8 cellular contexts compared by ENCODE assay signal in genomic region chr2:85585781-85586105, GRCh38. TPM values are rescaled to one million over a fixed set of nuclear protein-coding genes. Genes with fewer than 3 reads are reported as not detected.
DNase-seq lines count a peak whose midpoint lies in the region; ATAC-seq, FAIRE-seq and TF ChIP-seq lines count a peak whose summit lies in the region.

No MANE protein-coding gene starts in this region.

- H3K27me3 Mint-ChIP-seq in activated CD8-positive, alpha-beta memory T cell treated with anti-CD3 and anti-CD28 coated beads, Interleukin-2, amount 10 ng/mL, durations not matched to agents 7 days and 5 days: no peaks in the 10 kb centered on the region
- H3K27me3 Mint-ChIP-seq in activated CD4-positive, alpha-beta memory T cell treated with anti-CD3 and anti-CD28 coated beads for 36 hours: no peaks in the 10 kb centered on the region

- WGBS in suprapubic skin: 48% methylated on average over 1 of the region's 1 CpG

- no peak for ATAC-seq in activated CD8-positive, alpha-beta memory T cell treated with anti-CD3 and anti-CD28 coated beads, Interleukin-2, amount 10 ng/mL, durations not matched to agents 7 days and 5 days
- no peak for ATAC-seq in GM21825 (IDR thresholded peaks at IDR 0.05; ENCODE audit: unreplicated experiment)

- H3K4me1 Mint-ChIP-seq in activated CD8-positive, alpha-beta memory T cell treated with anti-CD3 and anti-CD28 coated beads, Interleukin-2, amount 10 ng/mL, durations not matched to agents 7 days and 5 days: peaks cover 43% of the 10 kb centered on the region
- peaks cover 33% of the 10 kb centered on the region for H3K4me1 Mint-ChIP-seq in activated CD4-positive, alpha-beta memory T cell treated with anti-CD3 and anti-CD28 coated beads for 36 hours (ENCODE audit: low read depth)

- no peak for TF ChIP-seq EP300 in suprapubic skin (IDR thresholded peaks at IDR 0.05)

- no peaks in the 10 kb centered on the region for H3K9me3 Mint-ChIP-seq in activated CD8-positive, alpha-beta memory T cell treated with anti-CD3 and anti-CD28 coated beads, Interleukin-2, amount 10 ng/mL, durations not matched to agents 7 days and 5 days (ENCODE audit: low read depth)
- no peaks in the 10 kb centered on the region for H3K9me3 Mint-ChIP-seq in activated CD4-positive, alpha-beta memory T cell treated with anti-CD3 and anti-CD28 coated beads for 36 hours

- H3K27me3 ChIP-seq in suprapubic skin (no peaks in the 10 kb centered on the region), A673 (replicated peaks; ENCODE audit: insufficient read depth, low read depth, low read length, poor library complexity) (no peaks in the 10 kb centered on the region)

- TF ChIP-seq CTCF in kidney (IDR thresholded peaks at IDR 0.05; ENCODE audit: borderline replicate concordance, extremely low read depth, insufficient read depth) (no peak), suprapubic skin (IDR thresholded peaks at IDR 0.05) (no peak), A673 (conservative IDR thresholded peaks at IDR 0.05; ENCODE audit: low read depth, low read length) (no peak)

- H3K4me1 ChIP-seq in kidney (ENCODE audit: control insufficient read depth in 1 of 2, insufficient read depth in 1 of 2, low read depth in 1 of 2, low read length in 2 of 2): peaks cover 0 to 26% of the 10 kb centered on the region in 2 donors
- peaks cover 68% of the 10 kb centered on the region for H3K4me1 ChIP-seq in suprapubic skin
- peaks cover 24% of the 10 kb centered on the region for H3K4me1 ChIP-seq in A673 (ENCODE audit: insufficient read depth, low read length, poor library complexity, severe bottlenecking)

- BruUV-seq in A673 (replicated peaks; lab: Mats Ljungman, UMichigan): no TSS peak

- peak overlapping the region in 1 of 2 donors; percentile 74 for H3K4me3 ChIP-seq in kidney (ENCODE audit: low read length in 2 of 2)
- H3K4me3 ChIP-seq in suprapubic skin: peak overlapping the region; percentile 64
- H3K4me3 ChIP-seq in A673 (ENCODE audit: low read depth, low read length, poor library complexity, severe bottlenecking): no peak overlapping the region

- no peak for TF ChIP-seq POLR2A in suprapubic skin (IDR thresholded peaks at IDR 0.05)

- CTCF ChIA-PET in activated CD8-positive, alpha-beta memory T cell treated with anti-CD3 and anti-CD28 coated beads, Interleukin-2, amount 10 ng/mL, durations not matched to agents 7 days and 5 days (lab: Charles Lee): interaction anchor here (0.7 to 1.1 kb wide), 2 partner anchors 10 to 20 kb away, joined by 3 to 4 read pairs; partner anchors contain the start of gene RNF181
- CTCF ChIA-PET in activated CD4-positive, alpha-beta memory T cell treated with anti-CD3 and anti-CD28 coated beads for 36 hours (lab: Charles Lee): interaction anchor here (2.6 kb wide), 1 partner anchor 10 kb away, joined by 10 read pairs; the partner anchor contains the start of gene RNF181
- CTCF ChIA-PET in A673 (lab: Charles Lee): no interaction called here

- intact Hi-C loops in activated CD4-positive, alpha-beta memory T cell treated with anti-CD3 and anti-CD28 coated beads for 36 hours (cut with micrococcal nuclease): loop anchor here (1.0 to 2.0 kb wide), 4 partner anchors 10 to 27 kb away; partner anchors contain the start of genes C2orf68, GGCX and RNF181
- intact Hi-C loops in kidney (cut with DNase I): no loop called here
- intact Hi-C loops in A673 (cut with micrococcal nuclease; ENCODE audit: unreplicated experiment): no loop called here

- no peak overlapping the region for H3K9ac ChIP-seq in kidney (ENCODE audit: low read length in 2 of 2)

- POLR2A ChIA-PET in activated CD4-positive, alpha-beta memory T cell treated with anti-CD3 and anti-CD28 coated beads for 36 hours (lab: Charles Lee): interaction anchor here (1.5 to 3.4 kb wide), 2 partner anchors 10 to 47 kb away, joined by 4 to 19 read pairs; partner anchors contain the start of genes MAT2A and RNF181
- POLR2A ChIA-PET in A673 (lab: Charles Lee; ENCODE audit: low non-redundant PET): no interaction called here

- H3K27ac Mint-ChIP-seq in activated CD8-positive, alpha-beta memory T cell treated with anti-CD3 and anti-CD28 coated beads, Interleukin-2, amount 10 ng/mL, durations not matched to agents 7 days and 5 days: peak overlapping the region; percentile 93
- peak overlapping the region; percentile 91 for H3K27ac Mint-ChIP-seq in activated CD4-positive, alpha-beta memory T cell treated with anti-CD3 and anti-CD28 coated beads for 36 hours

- H3K36me3 ChIP-seq in kidney (ENCODE audit: control insufficient read depth in 1 of 2, insufficient read depth in 2 of 2, low read length in 2 of 2) (peaks cover 2 to 8% of the 10 kb centered on the region in 2 donors), suprapubic skin (no peaks in the 10 kb centered on the region), A673 (ENCODE audit: insufficient read depth, low read length, poor library complexity, severe bottlenecking) (no peaks in the 10 kb centered on the region)

- H3K4me3 Mint-ChIP-seq in activated CD8-positive, alpha-beta memory T cell treated with anti-CD3 and anti-CD28 coated beads, Interleukin-2, amount 10 ng/mL, durations not matched to agents 7 days and 5 days: peak overlapping the region; percentile 89
- H3K4me3 Mint-ChIP-seq in activated CD4-positive, alpha-beta memory T cell treated with anti-CD3 and anti-CD28 coated beads for 36 hours: peak overlapping the region; percentile 82

- H3K27ac ChIP-seq in kidney (ENCODE audit: low read depth in 2 of 2, low read length in 2 of 2) (peak overlapping the region; percentile 93 to 94), suprapubic skin (peak overlapping the region; percentile 91), A673 (ENCODE audit: low read depth, low read length, poor library complexity, severe bottlenecking) (no peak overlapping the region)

- no peak for DNase-seq in activated CD8-positive, alpha-beta memory T cell treated with anti-CD3 and anti-CD28 coated beads, Interleukin-2, amount 10 ng/mL, durations not matched to agents 7 days and 5 days
- DNase-seq in activated CD8-positive, alpha-beta memory T cell treated with anti-CD3 and anti-CD28 coated beads, Interleukin-2, amount 50 U/mL, for 4 hours: no peak
- DNase-seq in activated CD4-positive, alpha-beta memory T cell treated with anti-CD3 and anti-CD28 coated beads for 36 hours: no peak
- DNase-seq in kidney (no peak), suprapubic skin (ENCODE audit: low spot score in 2 of 2) (no peak), NCI-H774 (lab: John Stamatoyannopoulos, UW) (no peak), A673 (ENCODE audit: low spot score) (no peak)

- H3K9me3 ChIP-seq in kidney (ENCODE audit: control insufficient read depth in 1 of 2, low read length in 2 of 2) (no peaks in the 10 kb centered on the region), suprapubic skin (no peaks in the 10 kb centered on the region), A673 (ENCODE audit: low read depth, low read length, poor library complexity, severe bottlenecking) (no peaks in the 10 kb centered on the region)

- no peak for FAIRE-seq in kidney (lab: Jason Lieb, UNC)

- peaks cover 18% of the 10 kb centered on the region for H3K36me3 Mint-ChIP-seq in activated CD8-positive, alpha-beta memory T cell treated with anti-CD3 and anti-CD28 coated beads, Interleukin-2, amount 10 ng/mL, durations not matched to agents 7 days and 5 days
- H3K36me3 Mint-ChIP-seq in activated CD4-positive, alpha-beta memory T cell treated with anti-CD3 and anti-CD28 coated beads for 36 hours: peaks cover 10% of the 10 kb centered on the region

RNA-seq across cellular contexts. Expression of gene VAMP5, which starts 1.5 kb away (rescaled TPM):
- 10 to 100 TPM; 84.4 to 88.4 TPM for total RNA-seq in activated CD8-positive, alpha-beta memory T cell treated with anti-CD3 and anti-CD28 coated beads, Interleukin-2, amount 10 ng/mL, durations not matched to agents 7 days and 5 days
- total RNA-seq in activated CD4-positive, alpha-beta memory T cell treated with anti-CD3 and anti-CD28 coated beads for 36 hours: 10 to 100 TPM; 49.7 to 51.9 TPM
- 46.0 TPM for total RNA-seq in kidney
- polyA plus RNA-seq in kidney (ENCODE audit: insufficient read depth, low read depth, low replicate concordance): 145 TPM
- 10 to 100 TPM in 2 of 4 donors, 1 to 10 TPM in 2; 7.9 to 24.1 (median 14.0) TPM for total RNA-seq in suprapubic skin
- total RNA-seq in A673 (2021): 2.1 and 3.8 TPM in 2 replicates

RNA-seq across cellular contexts. Expression of gene VAMP8, which starts 8.4 kb away (rescaled TPM):
- total RNA-seq in activated CD8-positive, alpha-beta memory T cell treated with anti-CD3 and anti-CD28 coated beads, Interleukin-2, amount 10 ng/mL, durations not matched to agents 7 days and 5 days: 100 to 1,000 TPM in 1 of 2 experiments, 10 to 100 TPM in 1; 99.6 to 124 TPM
- 100 to 1,000 TPM; 112 to 114 TPM for total RNA-seq in activated CD4-positive, alpha-beta memory T cell treated with anti-CD3 and anti-CD28 coated beads for 36 hours
- total RNA-seq in kidney (196 TPM), suprapubic skin (100 to 1,000 TPM in 1 of 4 donors, 10 to 100 TPM in 3; 85.5 to 123 (median 96.0) TPM), A673 (2021) (not detected in 2 replicates)
- 604 TPM for polyA plus RNA-seq in kidney (ENCODE audit: insufficient read depth, low read depth, low replicate concordance)

RNA-seq across cellular contexts. Expression of gene RNF181, which starts 9.8 kb away (rescaled TPM):
- total RNA-seq in activated CD8-positive, alpha-beta memory T cell treated with anti-CD3 and anti-CD28 coated beads, Interleukin-2, amount 10 ng/mL, durations not matched to agents 7 days and 5 days: 100 to 1,000 TPM; 100 to 110 TPM
- 100 to 1,000 TPM; 120 to 124 TPM for total RNA-seq in activated CD4-positive, alpha-beta memory T cell treated with anti-CD3 and anti-CD28 coated beads for 36 hours
- total RNA-seq in kidney: 89.9 TPM
- 407 TPM for polyA plus RNA-seq in kidney (ENCODE audit: insufficient read depth, low read depth, low replicate concordance)
- total RNA-seq in suprapubic skin: 100 to 1,000 TPM in 3 of 4 donors, 10 to 100 TPM in 1; 89.9 to 127 (median 110) TPM
- total RNA-seq in A673 (2021): 78.5 and 99.1 TPM in 2 replicates

RNA-seq across cellular contexts. Expression of gene TMEM150A, which starts 16.8 kb away (rescaled TPM):
- total RNA-seq in activated CD8-positive, alpha-beta memory T cell treated with anti-CD3 and anti-CD28 coated beads, Interleukin-2, amount 10 ng/mL, durations not matched to agents 7 days and 5 days: 1 to 10 TPM in 1 of 2 experiments, under 1 TPM in 1; 0.91 to 1.7 TPM
- 1 to 10 TPM; 1.2 to 1.6 TPM for total RNA-seq in activated CD4-positive, alpha-beta memory T cell treated with anti-CD3 and anti-CD28 coated beads for 36 hours
- total RNA-seq in kidney: 23.1 TPM
- 61.2 TPM for polyA plus RNA-seq in kidney (ENCODE audit: insufficient read depth, low read depth, low replicate concordance)
- total RNA-seq in suprapubic skin: 10 to 100 TPM; 13.1 to 15.0 (median 14.1) TPM
- 6.4 and 6.6 TPM in 2 replicates for total RNA-seq in A673 (2021)

RNA-seq across cellular contexts. Expression of gene GGCX, which starts 24.4 kb away (rescaled TPM):
- 10 to 100 TPM; 26.0 to 26.7 TPM for total RNA-seq in activated CD8-positive, alpha-beta memory T cell treated with anti-CD3 and anti-CD28 coated beads, Interleukin-2, amount 10 ng/mL, durations not matched to agents 7 days and 5 days
- 10 to 100 TPM; 24.2 to 25.2 TPM for total RNA-seq in activated CD4-positive, alpha-beta memory T cell treated with anti-CD3 and anti-CD28 coated beads for 36 hours
- total RNA-seq in kidney (50.7 TPM), suprapubic skin (10 to 100 TPM; 23.2 to 38.9 (median 27.7) TPM), A673 (2021) (60.5 and 61.8 TPM in 2 replicates)
- polyA plus RNA-seq in kidney (ENCODE audit: insufficient read depth, low read depth, low replicate concordance): 27.8 TPM

Comparison
In these comparisons a context has a peak if more than half of its experiments do, and no peak if none do; other contexts are left out.
1. RNA of gene VAMP8, which starts 8.4 kb away (total RNA-seq): 196 TPM in kidney (single experiment), 99.6 to 124 TPM in activated CD8-positive, alpha-beta memory T cell treated with anti-CD3 and anti-CD28 coated beads, Interleukin-2, amount 10 ng/mL, durations not matched to agents 7 days and 5 days, 112 to 114 TPM in activated CD4-positive, alpha-beta memory T cell treated with anti-CD3 and anti-CD28 coated beads for 36 hours and 85.5 to 123 TPM in suprapubic skin; not detected in A673; every median in the first group is over 10 times any median in the second.